In genomic region chr10:97590082-97590747, GRCh38 we compare ENCODE assay signal across 1 cellular context.
TF ChIP-seq lines count a peak whose summit lies in the region.

No MANE protein-coding gene starts in this region.

TF ChIP-seq in HepG2, 621 proteins besides CTCF, POLR2A, EP300 and RAD21:
- no peak for TF ChIP-seq ZFP37 (CRISPR knock-in tag; IDR thresholded peaks at IDR 0.05; ENCODE audit: borderline replicate concordance)
- peak; percentile 8; the same call in 1 of the 2 replicates for TF ChIP-seq ZNF687 (CRISPR knock-in tag; IDR thresholded peaks at IDR 0.05)
